Comparison of ENCODE assay signal across 8 cellular contexts in genomic region chr5:179698935-179699639, GRCh38. TPM values are rescaled to one million over a fixed set of nuclear protein-coding genes. Genes with fewer than 3 reads are reported as not detected.
DNase-seq lines count a peak whose midpoint lies in the region; ATAC-seq and TF ChIP-seq lines count a peak whose summit lies in the region.

Gene CANX (plus strand): TSS chr5:179698967. CDS start chr5:179705682, 6,715 bp downstream.

- no peaks in the 10 kb centered on the region for H3K4me1 ChIP-seq in right cardiac atrium (ENCODE audit: control insufficient read depth, insufficient read depth, low read length)
- H3K4me1 ChIP-seq in sigmoid colon = peaks cover 0 to 53% (median 30%) of the 10 kb centered on the region in 4 donors

- intact Hi-C loops in right cardiac atrium (cut with DNase I) = no loop called here
- intact Hi-C loops in sigmoid colon (cut with DNase I) = loop anchor here (1.0 kb wide), 2 partner anchors 21 to 34 kb away; no protein-coding TSS in a partner anchor

- TF ChIP-seq CTCF in sigmoid colon (IDR thresholded peaks at IDR 0.05) = no peak

- no peaks in the 10 kb centered on the region for H3K27me3 Mint-ChIP-seq in activated naive CD8-positive, alpha-beta T cell treated with anti-CD3 and anti-CD28 coated beads, Interleukin-2, amount 50 U/mL, for 24 hours

- H3K4me3 Mint-ChIP-seq in activated naive CD8-positive, alpha-beta T cell treated with anti-CD3 and anti-CD28 coated beads, Interleukin-2, amount 50 U/mL, for 24 hours = peak within 1 kb of the TSS; percentile 94

- H3K9me3 Mint-ChIP-seq in activated naive CD8-positive, alpha-beta T cell treated with anti-CD3 and anti-CD28 coated beads, Interleukin-2, amount 50 U/mL, for 24 hours = no peaks in the 10 kb centered on the region

- under 1% methylated on average over 59 of the region's 59 CpGs for WGBS in right cardiac atrium
- WGBS in sigmoid colon, 2 donors = 0% methylated on average over 59 of the region's 59 CpGs

- H3K36me3 Mint-ChIP-seq in activated naive CD8-positive, alpha-beta T cell treated with anti-CD3 and anti-CD28 coated beads, Interleukin-2, amount 50 U/mL, for 24 hours (ENCODE audit: low read depth) = peaks cover 46% of the 10 kb centered on the region

- H3K4me3 ChIP-seq in right cardiac atrium (ENCODE audit: low read length) = peak within 1 kb of the TSS; percentile 84
- H3K4me3 ChIP-seq in sigmoid colon = peak within 1 kb of the TSS; percentile 70 to 92 (median 80)

- ATAC-seq in GM18517 (IDR thresholded peaks at IDR 0.05; ENCODE audit: unreplicated experiment) (peak; percentile 7), HG03159 (IDR thresholded peaks at IDR 0.05; ENCODE audit: unreplicated experiment) (peak; percentile 11), right cardiac atrium (peak in 1 of 2 donors; percentile 51), GM21381 (IDR thresholded peaks at IDR 0.05; ENCODE audit: unreplicated experiment) (no peak), GM19467 (IDR thresholded peaks at IDR 0.05; ENCODE audit: unreplicated experiment) (no peak)
- no peak for ATAC-seq in activated naive CD8-positive, alpha-beta T cell treated with anti-CD3 and anti-CD28 coated beads, Interleukin-2, amount 50 U/mL, for 24 hours

- H3K27me3 ChIP-seq in right cardiac atrium (ENCODE audit: control insufficient read depth, insufficient read depth) = no peaks in the 10 kb centered on the region
- no peaks in the 10 kb centered on the region for H3K27me3 ChIP-seq in sigmoid colon

- no peaks in the 10 kb centered on the region for H3K9me3 ChIP-seq in right cardiac atrium (ENCODE audit: control insufficient read depth, low read length)
- no peaks in the 10 kb centered on the region for H3K9me3 ChIP-seq in sigmoid colon

- TF ChIP-seq EP300 in sigmoid colon (IDR thresholded peaks at IDR 0.05) = no peak

- H3K27ac ChIP-seq in right cardiac atrium (ENCODE audit: low read length) = peak within 1 kb of the TSS; percentile 94
- peak within 1 kb of the TSS; percentile 93 to 98 (median 96) for H3K27ac ChIP-seq in sigmoid colon

- peaks cover 49% of the 10 kb centered on the region for H3K4me1 Mint-ChIP-seq in activated naive CD8-positive, alpha-beta T cell treated with anti-CD3 and anti-CD28 coated beads, Interleukin-2, amount 50 U/mL, for 24 hours

- no peak for DNase-seq in activated naive CD8-positive, alpha-beta T cell treated with anti-CD3 and anti-CD28 coated beads, Interleukin-2, amount 50 U/mL, for 24 hours
- DNase-seq in right cardiac atrium (no peak), sigmoid colon (no peak), T-helper 9 cell (no peak)

- peak within 1 kb of the TSS; percentile 99 for H3K27ac Mint-ChIP-seq in activated naive CD8-positive, alpha-beta T cell treated with anti-CD3 and anti-CD28 coated beads, Interleukin-2, amount 50 U/mL, for 24 hours

- peak; percentile 65 to 78 for TF ChIP-seq POLR2A in sigmoid colon (IDR thresholded peaks at IDR 0.05)

- no peaks in the 10 kb centered on the region for H3K36me3 ChIP-seq in sigmoid colon

RNA-seq across cellular contexts. Expression of gene CANX, which starts in this region (rescaled TPM):
- total RNA-seq in right cardiac atrium (100 to 1,000 TPM; 413 to 694 (median 527) TPM), sigmoid colon (100 to 1,000 TPM; 254 to 278 (median 267) TPM)
- polyA plus RNA-seq in right cardiac atrium (119 TPM), sigmoid colon (100 to 1,000 TPM in 1 of 3 donors, 10 to 100 TPM in 2; 58.3 to 177 (median 77.2) TPM)

Comparison
In these comparisons a context has a peak if more than half of its experiments do, and no peak if none do; other contexts are left out.
1. ATAC-seq: peak in GM18517 (single experiment) and HG03159 (single experiment); none in activated naive CD8-positive, alpha-beta T cell treated with anti-CD3 and anti-CD28 coated beads, Interleukin-2, amount 50 U/mL, for 24 hours (single experiment), GM21381 (single experiment) and GM19467 (single experiment).